ENCODE assay signal across 9 cellular contexts in the genomic region with DNA sequence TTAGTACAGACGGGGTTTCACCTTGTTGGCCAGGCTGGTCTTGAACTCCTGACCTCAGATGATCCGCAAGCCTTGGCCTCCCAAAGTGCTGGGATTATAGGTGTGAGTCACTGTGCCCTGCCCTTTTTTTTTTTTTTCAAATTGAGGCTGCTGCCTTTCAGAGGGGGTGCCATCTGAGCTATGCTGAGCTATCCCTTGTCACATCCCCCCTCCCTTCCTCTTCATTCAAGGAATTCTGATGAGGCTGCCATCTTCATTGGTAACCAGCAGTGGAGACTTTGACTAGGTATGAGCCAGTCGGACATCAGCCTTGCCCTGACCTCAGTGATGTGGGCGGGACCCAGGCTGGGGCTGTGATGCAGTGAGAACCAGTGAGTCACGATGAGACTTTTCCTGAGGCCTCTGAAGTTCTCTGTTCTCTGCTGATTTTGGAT. TPM values are rescaled to one million over a fixed set of nuclear protein-coding genes. Genes with fewer than 3 reads are reported as not detected.
DNase-seq lines count a peak whose midpoint lies in the region; ATAC-seq, FAIRE-seq and TF ChIP-seq lines count a peak whose summit lies in the region.
"Had no signal": no experiment of that assay in that cellular context is flagged by ENCODE, and none has a peak within 500 bp of the region (broad histone marks: within the 10 kb centered on the region; RNA-seq: fewer than 3 reads in every experiment).

No MANE protein-coding gene starts in this region.

- H3K27me3 Mint-ChIP-seq in astrocyte (ENCODE audit: low read depth, unreplicated experiment), result no peaks in the 10 kb centered on the region
- no peaks in the 10 kb centered on the region for H3K27me3 Mint-ChIP-seq in stimulated activated memory B cell treated with anti-CD40 and anti-IgM and Interleukin-4, amounts not matched to agents 10 μg/mL and 1 μg/mL and 100 μg/mL, for 72 hours
- H3K27me3 Mint-ChIP-seq: activated naive CD8-positive, alpha-beta T cell treated with anti-CD3 and anti-CD28 coated beads, Interleukin-2, amount 10 ng/mL, durations not matched to agents 7 days and 5 days had no signal

- H3K4me3 ChIP-seq in IMR-90 (ENCODE audit: insufficient read depth, low read depth, low read length), result no peak overlapping the region
- H3K4me3 ChIP-seq in astrocyte (ENCODE audit: insufficient read depth, low read depth, low read length), result no peak overlapping the region

- TF ChIP-seq RAD21 in IMR-90 (IDR thresholded peaks at IDR 0.05; ENCODE audit: low read length), result no peak

- H4K8ac ChIP-seq in IMR-90 (ENCODE audit: low read depth in 2 of 2, low read length in 2 of 2), result peak overlapping the region in 1 of 2 experiments; percentile 45; a peak in 1 of 4 replicates

- H3K27me3 ChIP-seq in IMR-90 (ENCODE audit: control insufficient read depth, insufficient read depth, low read length), result no peaks in the 10 kb centered on the region
- H3K27me3 ChIP-seq in astrocyte (ENCODE audit: insufficient read depth, low read length), result no peaks in the 10 kb centered on the region

- POLR2A ChIA-PET in IMR-90 (lab: Charles Lee; ENCODE audit: unreplicated experiment), result no interaction called here

- in situ Hi-C loops in IMR-90 (cut with MboI; ENCODE audit: low sequenced_read_pairs), result loop anchor here (5.0 kb wide), 1 partner anchor 38 kb away; no protein-coding TSS in a partner anchor

- H4K91ac ChIP-seq in IMR-90 (ENCODE audit: insufficient read depth, low read depth, low read length), result no peak overlapping the region

- H2AFZ ChIP-seq in IMR-90 (replicated peaks; ENCODE audit: low read length, poor library complexity), result peak overlapping the region; percentile 81
- no peak overlapping the region for H2AFZ ChIP-seq in astrocyte (ENCODE audit: low read depth, low read length)

- H3K27ac ChIP-seq in IMR-90 (ENCODE audit: insufficient read depth, low read length), result no peak overlapping the region
- H3K27ac ChIP-seq in astrocyte (ENCODE audit: low read depth, low read length), result peak overlapping the region; percentile 20

- H2AK9ac ChIP-seq in IMR-90 (replicated peaks; ENCODE audit: low read depth, low read length, poor library complexity), result peak overlapping the region; percentile 82

- no TSS peak for BruUV-seq in IMR-90 (replicated peaks; lab: Mats Ljungman, UMichigan)

- H3K27ac Mint-ChIP-seq in astrocyte (ENCODE audit: unreplicated experiment), result no peak overlapping the region
- H3K27ac Mint-ChIP-seq in stimulated activated memory B cell treated with anti-CD40 and anti-IgM and Interleukin-4, amounts not matched to agents 10 μg/mL and 1 μg/mL and 100 μg/mL, for 72 hours, result no peak overlapping the region
- H3K27ac Mint-ChIP-seq: activated naive CD8-positive, alpha-beta T cell treated with anti-CD3 and anti-CD28 coated beads, Interleukin-2, amount 10 ng/mL, durations not matched to agents 7 days and 5 days had no signal

- H3K14ac ChIP-seq in IMR-90 (replicated peaks; ENCODE audit: low read depth, low read length), result no peak overlapping the region

- no peaks in the 10 kb centered on the region for H3K36me3 Mint-ChIP-seq in astrocyte (ENCODE audit: low read depth, unreplicated experiment)
- no peaks in the 10 kb centered on the region for H3K36me3 Mint-ChIP-seq in stimulated activated memory B cell treated with anti-CD40 and anti-IgM and Interleukin-4, amounts not matched to agents 10 μg/mL and 1 μg/mL and 100 μg/mL, for 72 hours

- H2BK5ac ChIP-seq in IMR-90 (ENCODE audit: low read depth, low read length, poor library complexity, severe bottlenecking), result no peak overlapping the region

- no peak overlapping the region for H4K5ac ChIP-seq in IMR-90 (ENCODE audit: low read depth, low read length)

- H4K20me1 ChIP-seq in IMR-90 (ENCODE audit: insufficient read depth, low read length) (no peaks in the 10 kb centered on the region), astrocyte (ENCODE audit: insufficient read depth, low read length) (no peaks in the 10 kb centered on the region)

- 0 out of 2 replicates have a peak, but pooled peaks cover 2% of the 10 kb centered on the region for H3K9me3 ChIP-seq in IMR-90 (ENCODE audit: control insufficient read depth, insufficient read depth, low read length)
- H3K9me3 ChIP-seq in astrocyte (ENCODE audit: insufficient read depth, low read depth, low read length), result no peaks in the 10 kb centered on the region

- peak; percentile 13 for FAIRE-seq in astrocyte (lab: Jason Lieb, UNC)

- H2BK15ac ChIP-seq in IMR-90 (ENCODE audit: low read depth, low read length), result no peak overlapping the region

- no peak overlapping the region for H3K4ac ChIP-seq in IMR-90 (ENCODE audit: low read depth, low read length)

- H3K4me1 ChIP-seq in IMR-90 (ENCODE audit: control insufficient read depth, insufficient read depth, low read length) (peaks cover 4% of the 10 kb centered on the region), astrocyte (ENCODE audit: insufficient read depth, low read length) (peaks cover 4% of the 10 kb centered on the region)

- CTCF ChIA-PET in IMR-90 (lab: Yijun Ruan, JAX), result no interaction called here

- H3K36me3 ChIP-seq in IMR-90 (ENCODE audit: control insufficient read depth, insufficient read depth, low read length) (no peaks in the 10 kb centered on the region), astrocyte (ENCODE audit: insufficient read depth, low read length) (no peaks in the 10 kb centered on the region)

- TF ChIP-seq POLR2A in IMR-90 (IDR thresholded peaks at IDR 0.05; ENCODE audit: low read depth, low read length), result no peak

- TF ChIP-seq CTCF in IMR-90 (conservative IDR thresholded peaks at IDR 0.05; ENCODE audit: low read depth, low read length) (no peak), astrocyte (IDR thresholded peaks at IDR 0.05; ENCODE audit: insufficient read depth, low read depth, low read length) (no peak)

- H3K4me1 Mint-ChIP-seq in astrocyte (ENCODE audit: low read depth, unreplicated experiment), result peaks cover 2% of the 10 kb centered on the region
- peaks cover 9% of the 10 kb centered on the region for H3K4me1 Mint-ChIP-seq in stimulated activated memory B cell treated with anti-CD40 and anti-IgM and Interleukin-4, amounts not matched to agents 10 μg/mL and 1 μg/mL and 100 μg/mL, for 72 hours

- no peaks in the 10 kb centered on the region for H3K79me2 ChIP-seq in astrocyte (ENCODE audit: insufficient read depth, low read length)

- 0 out of 2 replicates have a peak overlapping the region, but pooled peaks have one; percentile 20 for H2BK20ac ChIP-seq in IMR-90 (ENCODE audit: low read depth, low read length)

- no peaks in the 10 kb centered on the region for H3K9me3 Mint-ChIP-seq in astrocyte (ENCODE audit: unreplicated experiment)
- peaks cover 2% of the 10 kb centered on the region for H3K9me3 Mint-ChIP-seq in stimulated activated memory B cell treated with anti-CD40 and anti-IgM and Interleukin-4, amounts not matched to agents 10 μg/mL and 1 μg/mL and 100 μg/mL, for 72 hours

- H3K9ac ChIP-seq in IMR-90 (ENCODE audit: low read depth, low read length) (no peak overlapping the region), astrocyte (ENCODE audit: low read length) (no peak overlapping the region)

- peaks cover 7% of the 10 kb centered on the region; the same call in 1 of the 2 replicates for H3K9me1 ChIP-seq in IMR-90 (ENCODE audit: insufficient read depth, low read length)

- ATAC-seq in IMR-90 (ENCODE audit: low read depth) (peak; percentile 99), HG02763 (IDR thresholded peaks at IDR 0.05; ENCODE audit: unreplicated experiment) (no peak), HG03095 (IDR thresholded peaks at IDR 0.05; ENCODE audit: unreplicated experiment) (no peak), GM21447 (IDR thresholded peaks at IDR 0.05; ENCODE audit: unreplicated experiment) (no peak)
- ATAC-seq in stimulated activated memory B cell treated with anti-CD40 and anti-IgM and Interleukin-4, amounts not matched to agents 10 μg/mL and 1 μg/mL and 100 μg/mL, for 72 hours, result no peak

- H3K56ac ChIP-seq in IMR-90 (ENCODE audit: extremely low read depth, insufficient read depth, low read length), result no peak overlapping the region

- H2BK120ac ChIP-seq in IMR-90 (ENCODE audit: low read depth, low read length), result no peak overlapping the region

- H3K79me1 ChIP-seq in IMR-90 (ENCODE audit: low read depth in 1 of 2, low read length in 2 of 2), result no peaks in the 10 kb centered on the region; a peak in 1 of 4 replicates

- intact Hi-C loops in IMR-90 (cut with micrococcal nuclease), result loop anchor here (10.0 kb wide), 1 partner anchor 285 kb away; a partner anchor contains a TSS

- DNase-seq in AG20443 (ENCODE audit: low spot score), result peak; percentile 93
- DNase-seq in IMR-90, result peak; percentile 91
- peak; percentile 80 for DNase-seq in astrocyte (ENCODE audit: low read depth)
- DNase-seq in myocyte (ENCODE audit: low read depth), result peak; percentile 68
- DNase-seq: activated naive CD8-positive, alpha-beta T cell treated with anti-CD3 and anti-CD28 coated beads, Interleukin-2, amount 10 ng/mL, durations not matched to agents 7 days and 5 days had no signal

- no peak overlapping the region for H3K18ac ChIP-seq in IMR-90 (ENCODE audit: low read depth, low read length)

- H3K4me2 ChIP-seq in IMR-90 (ENCODE audit: low read depth, low read length), result no peak overlapping the region
- H3K4me2 ChIP-seq in astrocyte (ENCODE audit: low read length), result peak overlapping the region; percentile 19

- H3K23ac ChIP-seq in IMR-90 (ENCODE audit: low read depth, low read length), result no peak overlapping the region

- H3K4me3 Mint-ChIP-seq in astrocyte (ENCODE audit: unreplicated experiment), result no peak overlapping the region
- no peak overlapping the region for H3K4me3 Mint-ChIP-seq in stimulated activated memory B cell treated with anti-CD40 and anti-IgM and Interleukin-4, amounts not matched to agents 10 μg/mL and 1 μg/mL and 100 μg/mL, for 72 hours
- H3K4me3 Mint-ChIP-seq: activated naive CD8-positive, alpha-beta T cell treated with anti-CD3 and anti-CD28 coated beads, Interleukin-2, amount 10 ng/mL, durations not matched to agents 7 days and 5 days had no signal

- WGBS in IMR-90 (ENCODE audit: extremely low coverage in 2 of 2, insufficient read length in 1 of 2), 2 experiments, result 13% methylated on average over 2 of the region's 5 CpGs; no CpG with 5 or more reads in 1 of the 2 experiments

- dilution Hi-C loops in IMR-90 (cut with HindIII; ENCODE audit: low sequenced_read_pairs, unreplicated experiment), result no loop called here

- H2AK5ac ChIP-seq in IMR-90 (ENCODE audit: low read depth, low read length), result no peak overlapping the region

TF ChIP-seq in IMR-90, 13 proteins besides CTCF, POLR2A, EP300 and RAD21 (continues in another document):
- no peak for TF ChIP-seq RFX5 (IDR thresholded peaks at IDR 0.05; ENCODE audit: low read depth, low read length)

RNA-seq across cellular contexts. Expression of a gene that starts 24.4 kb away (rescaled TPM):
- total RNA-seq in IMR-90 (2012; rRNA removed), result 20.8 and 31.5 TPM in 2 replicates
- 23.2 and 26.4 TPM in 2 replicates for polyA plus RNA-seq in IMR-90 (2012; rRNA removed)
- 26.5 and 36.1 TPM in 2 replicates for polyA plus RNA-seq in IMR-90 (2012; cell fraction: cytosol; rRNA removed)
- polyA plus RNA-seq in IMR-90 (2012; cell fraction: nucleus; rRNA removed; ENCODE audit: low replicate concordance), result 20.3 and 39.8 TPM in 2 replicates
- total RNA-seq in astrocyte, result 70.2 and 75.7 TPM in 2 replicates
- total RNA-seq in myocyte, result 17.0 and 22.1 TPM in 2 replicates
- polyA plus RNA-seq in myocyte (2012), result 30.1 TPM

RNA-seq across cellular contexts. Expression of a gene that starts 28.8 kb away (rescaled TPM):
- total RNA-seq in IMR-90 (2012; rRNA removed) (6.3 and 16.4 TPM in 2 replicates), astrocyte (20.5 and 25.0 TPM in 2 replicates), myocyte (30.6 and 33.6 TPM in 2 replicates)
- polyA plus RNA-seq in IMR-90 (2012; rRNA removed), result 6.2 and 8.1 TPM in 2 replicates
- 1.0 and 1.2 TPM in 2 replicates for polyA plus RNA-seq in IMR-90 (2012; cell fraction: cytosol; rRNA removed)
- polyA plus RNA-seq in IMR-90 (2012; cell fraction: nucleus; rRNA removed; ENCODE audit: low replicate concordance), result 0.32 and 2.2 TPM in 2 replicates
- 14.3 TPM for polyA plus RNA-seq in myocyte (2012)
